ENCODE assay signal across 2 cellular contexts in genomic region chr4:583820-584219, GRCh38.
A peak's percentile ranks its signal among the peaks of the same experiment; 100 is the strongest.
TF ChIP-seq lines count a peak whose summit lies in the region.

No MANE protein-coding gene starts in this region.

TF ChIP-seq in HepG2, 621 proteins besides CTCF, POLR2A, EP300 and RAD21 (continued from another document):
- TF ChIP-seq KDM1A (CRISPR knock-in tag; IDR thresholded peaks at IDR 0.05) (peak; percentile 28; the same call in 1 of the 2 replicates), ZNF280D (CRISPR knock-in tag; IDR thresholded peaks at IDR 0.05) (peak; percentile 73; the same call in 1 of the 2 replicates)

TF ChIP-seq in HEK293, 187 proteins besides CTCF, POLR2A, EP300 and RAD21:
- TF ChIP-seq SETDB1 (IDR thresholded peaks at IDR 0.05; ENCODE audit: insufficient read length, low read length) (peak; percentile 87), SALL2 (tag by site-specific recombination; IDR thresholded peaks at IDR 0.05; ENCODE audit: borderline replicate concordance) (no peak), ZNF76 (tag by site-specific recombination; IDR thresholded peaks at IDR 0.05; ENCODE audit: borderline replicate concordance, low read depth) (no peak), ZNF155 (tag by site-specific recombination; IDR thresholded peaks at IDR 0.05) (no peak), SCRT2 (tag by site-specific recombination; IDR thresholded peaks at IDR 0.05) (no peak), ZNF473 (tag by site-specific recombination; IDR thresholded peaks at IDR 0.05) (no peak), ZNF23 (tag by site-specific recombination; IDR thresholded peaks at IDR 0.05; ENCODE audit: borderline replicate concordance) (no peak), ZNF626 (tag by site-specific recombination; IDR thresholded peaks at IDR 0.05) (no peak), ZNF114 (tag by site-specific recombination; IDR thresholded peaks at IDR 0.05) (no peak), TRIM28 (IDR thresholded peaks at IDR 0.05; ENCODE audit: borderline replicate concordance, low read length) (peak; percentile 81; the same call in 1 of the 2 replicates)
